ENCODE assay signal across 18 cellular contexts in genomic region chr9:34536685-34537084, GRCh38. TPM values are rescaled to one million over a fixed set of nuclear protein-coding genes. Genes with fewer than 3 reads are reported as not detected.
A peak's percentile ranks its signal among the peaks of the same experiment; 100 is the strongest.
DNase-seq lines count a peak whose midpoint lies in the region; ATAC-seq, FAIRE-seq and TF ChIP-seq lines count a peak whose summit lies in the region.
"Had no signal": no experiment of that assay in that cellular context is flagged by ENCODE, and none has a peak within 500 bp of the region (broad histone marks: within the 10 kb centered on the region; RNA-seq: fewer than 3 reads in every experiment).

No MANE protein-coding gene starts in this region.

- H3K4me1 ChIP-seq in right atrium auricular region: no peaks in the 10 kb centered on the region
- no peaks in the 10 kb centered on the region for H3K4me1 ChIP-seq in heart right ventricle
- H3K4me1 ChIP-seq in pancreas: no peaks in the 10 kb centered on the region
- no peaks in the 10 kb centered on the region for H3K4me1 ChIP-seq in gastrocnemius medialis
- no peaks in the 10 kb centered on the region for H3K4me1 ChIP-seq in GM23338 (ENCODE audit: insufficient read depth)
- H3K4me1 ChIP-seq: Caco-2 had no signal

- 0 out of 2 replicates have a peak, but pooled peaks cover 4% of the 10 kb centered on the region for H3K9me2 ChIP-seq in GM23338 (ENCODE audit: insufficient read depth)

- FAIRE-seq in pancreas (lab: Jason Lieb, UNC): no peak
- FAIRE-seq: GM12878, GM18507, GM19239, HepG2, HTR-8/SVneo had no signal

- ATAC-seq in heart right ventricle: no peak
- ATAC-seq in pancreas: peak; percentile 82 to 98 (median 90)
- ATAC-seq in gastrocnemius medialis: no peak
- ATAC-seq in GM23338: no peak
- no peak for ATAC-seq in GM18907 (IDR thresholded peaks at IDR 0.05; ENCODE audit: unreplicated experiment)
- ATAC-seq: GM12878, HepG2 had no signal

- 54 to 61% methylated on average over 7 of the region's 7 CpGs for WGBS in heart right ventricle, 2 donors
- WGBS in pancreas, 2 donors: 23 to 24% methylated on average over 6 to 7 of the region's 7 CpGs

- no peak overlapping the region for H2AFZ ChIP-seq in GM23338

- H3K9me3 ChIP-seq in right atrium auricular region (no peaks in the 10 kb centered on the region), heart right ventricle (peaks cover 0 to 8% (median 0%) of the 10 kb centered on the region in 11 donors), pancreas (no peaks in the 10 kb centered on the region), gastrocnemius medialis (no peaks in the 10 kb centered on the region)

- peaks cover 24% of the 10 kb centered on the region for H3K9me3 Mint-ChIP-seq in GM23338

- H3K27ac ChIP-seq in right atrium auricular region (no peak overlapping the region), heart right ventricle (no peak overlapping the region), pancreas (no peak overlapping the region), gastrocnemius medialis (no peak overlapping the region), GM23338 (ENCODE audit: low read depth) (no peak overlapping the region)
- H3K27ac ChIP-seq: 22Rv1 had no signal

- no peaks in the 10 kb centered on the region for H3F3A ChIP-seq in GM23338 (replicated peaks; ENCODE audit: low read depth)

- TF ChIP-seq CTCF in right atrium auricular region (IDR thresholded peaks at IDR 0.05) (no peak), heart right ventricle (IDR thresholded peaks at IDR 0.05) (no peak), pancreas (IDR thresholded peaks at IDR 0.05) (no peak), gastrocnemius medialis (IDR thresholded peaks at IDR 0.05 in 4 of 5, conservative IDR thresholded peaks at IDR 0.05 in 1 of 5) (no peak), GM23338 (conservative IDR thresholded peaks at IDR 0.05; ENCODE audit: low read depth in 2 of 2) (no peak)

- no peak for TF ChIP-seq POLR2A in gastrocnemius medialis (IDR thresholded peaks at IDR 0.05)

- no peak overlapping the region for H3K4me3 Mint-ChIP-seq in GM23338
- H3K4me3 Mint-ChIP-seq: CD8-positive, alpha-beta memory T cell had no signal

- no peak overlapping the region for H3K27ac Mint-ChIP-seq in GM23338
- H3K27ac Mint-ChIP-seq: CD8-positive, alpha-beta memory T cell had no signal

- H3K4me2 ChIP-seq in GM23338: no peak overlapping the region

- peaks cover 5% of the 10 kb centered on the region; the same call in 1 of the 3 replicates for H3K36me3 Mint-ChIP-seq in GM23338 (ENCODE audit: low read depth)

- no peaks in the 10 kb centered on the region for H3K79me2 ChIP-seq in GM23338 (replicated peaks; ENCODE audit: insufficient read depth)

- DNase-seq in NCI-H82 (lab: John Stamatoyannopoulos, UW): peak; percentile 21
- no peak for DNase-seq in NCI-H82 treated with DMSO at 0.1 percent for 48 hours (lab: John Stamatoyannopoulos, UW; ENCODE audit: unreplicated experiment)
- DNase-seq in right atrium auricular region (ENCODE audit: low spot score): peak; percentile 44
- DNase-seq in heart right ventricle: no peak
- peak in 5 of 6 donors; percentile 43 to 78 (median 63) for DNase-seq in pancreas
- DNase-seq in gastrocnemius medialis: no peak
- DNase-seq in GM23338 (ENCODE audit: low spot score): no peak
- DNase-seq: Caco-2; CD8-positive, alpha-beta memory T cell; HCEC 1CT had no signal

- intact Hi-C loops in heart right ventricle (cut with DNase I) (no loop called here), pancreas (cut with DNase I) (no loop called here), gastrocnemius medialis (cut with DNase I; ENCODE audit: low total_unique reads) (no loop called here)

- H3K27me3 ChIP-seq in right atrium auricular region (no peaks in the 10 kb centered on the region), heart right ventricle (peaks cover 0 to 48% (median 25%) of the 10 kb centered on the region in 7 donors), pancreas (no peaks in the 10 kb centered on the region), gastrocnemius medialis (no peaks in the 10 kb centered on the region), GM23338 (ENCODE audit: insufficient read depth) (no peaks in the 10 kb centered on the region)

- H3K4me1 Mint-ChIP-seq in GM23338: peaks cover 4% of the 10 kb centered on the region; the same call in 2 of the 3 replicates
- H3K4me1 Mint-ChIP-seq: CD8-positive, alpha-beta memory T cell had no signal

- no peaks in the 10 kb centered on the region for H4K20me1 ChIP-seq in GM23338 (replicated peaks; ENCODE audit: insufficient read depth)

- in situ Hi-C loops in gastrocnemius medialis (cut with MboI; ENCODE audit: low sequenced_read_pairs in 4 of 4): no loop called here

- H3K4me3 ChIP-seq in right atrium auricular region (no peak overlapping the region), heart right ventricle (no peak overlapping the region), pancreas (no peak overlapping the region), gastrocnemius medialis (no peak overlapping the region), GM23338 (no peak overlapping the region)
- H3K4me3 ChIP-seq: GM12878 had no signal

- peaks cover 5% of the 10 kb centered on the region for H3K27me3 Mint-ChIP-seq in GM23338 (ENCODE audit: insufficient read depth, low read depth, poor library complexity)

- H3K36me3 ChIP-seq in right atrium auricular region: no peaks in the 10 kb centered on the region
- no peaks in the 10 kb centered on the region for H3K36me3 ChIP-seq in heart right ventricle
- H3K36me3 ChIP-seq in pancreas: no peaks in the 10 kb centered on the region
- H3K36me3 ChIP-seq in gastrocnemius medialis: no peaks in the 10 kb centered on the region
- no peaks in the 10 kb centered on the region for H3K36me3 ChIP-seq in GM23338 (ENCODE audit: insufficient read depth)

TF ChIP-seq in GM23338, 12 proteins besides CTCF, POLR2A, EP300 and RAD21 (continues in another document):
- TF ChIP-seq JUNB (IDR thresholded peaks at IDR 0.05; ENCODE audit: unreplicated experiment) (no peak), STAT1 (IDR thresholded peaks at IDR 0.05; ENCODE audit: unreplicated experiment) (no peak), REST (IDR thresholded peaks at IDR 0.05; ENCODE audit: unreplicated experiment) (no peak), CREB1 (CRISPR knock-in tag; IDR thresholded peaks at IDR 0.05; ENCODE audit: low read depth) (no peak), ZNF331 (CRISPR knock-in tag; IDR thresholded peaks at IDR 0.05; ENCODE audit: low read depth) (no peak), ETS1 (IDR thresholded peaks at IDR 0.05) (no peak)

RNA-seq across cellular contexts. Expression of gene ENHO, which starts 13.9 kb away (rescaled TPM):
- total RNA-seq in right atrium auricular region (under 1 TPM in 1 of 2 donors, not detected in 1; 0.75 TPM), heart right ventricle (under 1 TPM in 6 of 10 donors, not detected in 4; 0.32 to 0.64 (median 0.42) TPM), pancreas (1 to 10 TPM in 1 of 6 donors, under 1 TPM in 5; 0.24 to 1.1 (median 0.49) TPM), gastrocnemius medialis (under 1 TPM in 1 of 4 donors, not detected in 3; 0.65 TPM)
- polyA plus RNA-seq in heart right ventricle (1 to 10 TPM in 1 of 2 donors, under 1 TPM in 1; 0.46 to 1.2 TPM), pancreas (1 to 10 TPM; 1.7 to 4.3 TPM), GM23338 (2016; fragmentation: Nextera tagmentation; extraction: Ambion mirVana) (17.5 and 19.7 TPM in 2 replicates)
- 9.2 and 13.8 TPM in 2 replicates for total RNA-seq in GM23338 (2014; rRNA removed; shearing (Covaris generic))
- total RNA-seq: GM12878 had no signal
- polyA plus RNA-seq: CD8-positive, alpha-beta memory T cell; GM12878 had no signal

RNA-seq across cellular contexts. Expression of gene CNTFR, which starts 52.8 kb away (rescaled TPM):
- total RNA-seq in right atrium auricular region (10 to 100 TPM in 1 of 2 donors, 1 to 10 TPM in 1; 6.6 to 23.3 TPM), heart right ventricle (1 to 10 TPM in 9 of 10 donors, under 1 TPM in 1; 0.76 to 6.2 (median 2.9) TPM), pancreas (1 to 10 TPM in 2 of 6 donors, under 1 TPM in 3, not detected in 1; 0.12 to 2.6 (median 0.31) TPM), gastrocnemius medialis (100 to 1,000 TPM in 3 of 4 donors, 10 to 100 TPM in 1; 19.7 to 146 (median 118) TPM)
- polyA plus RNA-seq in heart right ventricle (1 to 10 TPM; 2.9 to 5.0 TPM), pancreas (1 to 10 TPM in 1 of 2 donors, under 1 TPM in 1; 0.87 to 2.5 TPM), GM23338 (2016; fragmentation: Nextera tagmentation; extraction: Ambion mirVana) (0.59 and 0.73 TPM in 2 replicates)
- 1.1 and 1.9 TPM in 2 replicates for total RNA-seq in GM23338 (2014; rRNA removed; shearing (Covaris generic))
- total RNA-seq: CD8-positive, alpha-beta memory T cell; Daoy; GM12878; HepG2 had no signal
- polyA plus RNA-seq: CD8-positive, alpha-beta memory T cell; GM12878; HepG2 had no signal

Comparison
In these comparisons a context has a peak if more than half of its experiments do, and no peak if none do; other contexts are left out.
1. DNase-seq: peak in NCI-H82 (single experiment), right atrium auricular region (single experiment) and pancreas (5 of 6); none in NCI-H82 treated with DMSO at 0.1 percent for 48 hours (single experiment), heart right ventricle (0 of 2), gastrocnemius medialis (0 of 2) and GM23338 (single experiment).
2. ATAC-seq: peak in pancreas (4 of 4); none in heart right ventricle (0 of 8), gastrocnemius medialis (0 of 2), GM23338 (single experiment) and GM18907 (single experiment).